20 cellular contexts compared by ENCODE assay signal in the genomic region with DNA sequence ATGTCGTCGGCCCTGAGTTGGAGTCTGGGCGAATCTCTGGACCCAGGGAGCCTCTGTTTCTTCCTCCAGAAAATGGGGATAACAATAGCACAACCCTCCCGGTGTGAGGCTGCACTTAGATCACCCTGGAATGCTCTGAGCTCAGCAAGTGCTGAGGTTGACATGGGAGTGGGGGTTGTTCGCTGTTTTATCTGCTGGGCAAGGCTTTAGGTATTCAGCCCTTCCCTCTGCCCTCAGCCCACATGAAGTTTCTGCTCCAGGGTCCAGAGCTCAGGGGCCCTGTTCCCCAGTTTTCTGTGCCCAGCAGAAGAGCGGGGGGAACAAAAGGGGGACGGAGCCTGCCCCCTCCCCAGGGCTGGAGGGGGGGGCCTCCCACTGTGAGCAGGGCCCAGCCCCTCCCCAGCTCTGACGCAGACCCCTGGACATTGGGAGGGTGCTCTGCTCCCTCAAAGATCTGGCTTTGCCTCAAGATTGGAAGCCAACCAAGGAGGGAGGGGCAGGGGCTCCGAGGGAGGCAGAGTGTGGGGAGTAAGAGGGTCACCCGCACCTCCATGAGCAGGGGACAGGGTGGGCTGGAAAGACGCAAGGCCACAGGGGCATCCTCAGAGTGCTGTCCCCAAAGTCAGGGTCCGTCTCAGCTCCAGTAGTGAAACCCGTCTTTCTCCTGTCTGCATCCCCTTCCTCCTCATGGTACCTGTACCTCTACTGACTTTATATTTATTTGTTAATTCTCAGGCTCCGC.
DNase-seq lines count a peak whose midpoint lies in the region; ATAC-seq, FAIRE-seq and TF ChIP-seq lines count a peak whose summit lies in the region.
"Had no signal": no experiment of that assay in that cellular context is flagged by ENCODE, and none has a peak within 500 bp of the region (broad histone marks: within the 10 kb centered on the region; RNA-seq: fewer than 3 reads in every experiment).

No MANE protein-coding gene starts in this region.

- no peak overlapping the region for H2AFZ ChIP-seq in HCT116 (ENCODE audit: low read depth, low read length, poor library complexity, severe bottlenecking)

- no peak for TF ChIP-seq RAD21 in A549 (conservative IDR thresholded peaks at IDR 0.05 in 1 of 2, IDR thresholded peaks at IDR 0.05 in 1 of 2)
- TF ChIP-seq RAD21 in HCT116 (IDR thresholded peaks at IDR 0.05; ENCODE audit: low read depth) = no peak

- WGBS in A549 (ENCODE audit: missing lambda C conversion rate) = 89% methylated on average over 13 of the region's 14 CpGs

- peak overlapping the region; percentile 58 for H3K27ac Mint-ChIP-seq in dendritic cell treated with granulocyte-macrophage colony-stimulating factor and Interleukin-4, amounts not matched to agents 40 ng/mL and 50 ng/mL, for 4 days
- peak overlapping the region; percentile 35 to 96 (median 83) for H3K27ac Mint-ChIP-seq in nephron
- H3K27ac Mint-ChIP-seq: activated CD8-positive, alpha-beta T cell treated with anti-CD3 and anti-CD28 coated beads for 36 hours; natural killer cell treated with Interleukin-12 subunit alpha and Interleukin-12 subunit beta and Interleukin-15 and Interleukin-18, amount 100 ng/mL, for 72 hours had no signal

- RAD21 ChIA-PET in HCT116 (lab: Charles Lee; ENCODE audit: low non-redundant PET in 1 of 2, low total read pairs in 2 of 2, uncharacterized antibody in 2 of 2, unreplicated experiment in 2 of 2) = no interaction called here

- H3K4me3 ChIP-seq in A549 (no peak overlapping the region), HCT116 (replicated peaks in 1 of 2; ENCODE audit: low read depth in 1 of 2, low read length in 2 of 2) (peak overlapping the region; percentile 47 to 62; a peak in 3 of 4 replicates)

- H4K20me1 ChIP-seq in HCT116 (ENCODE audit: insufficient read depth) = no peaks in the 10 kb centered on the region

- peaks cover 36% of the 10 kb centered on the region for H3K4me1 Mint-ChIP-seq in dendritic cell treated with granulocyte-macrophage colony-stimulating factor and Interleukin-4, amounts not matched to agents 40 ng/mL and 50 ng/mL, for 4 days (ENCODE audit: low read depth)
- peaks cover 55% of the 10 kb centered on the region for H3K4me1 Mint-ChIP-seq in nephron

- TF ChIP-seq POLR2A in A549 (IDR thresholded peaks at IDR 0.05; ENCODE audit: low read length) (no peak), HCT116 (IDR thresholded peaks at IDR 0.05; ENCODE audit: borderline replicate concordance, extremely low read depth, insufficient read depth, insufficient read length) (no peak)

- peaks cover 73% of the 10 kb centered on the region for H3K4me1 ChIP-seq in A549
- peaks cover 45 to 77% of the 10 kb centered on the region in 2 experiments for H3K4me1 ChIP-seq in HCT116 (ENCODE audit: control insufficient read depth in 1 of 2, insufficient read depth in 2 of 2, low read length in 2 of 2)

- TF ChIP-seq EP300 in A549 (IDR thresholded peaks at IDR 0.05) = no peak

- peak overlapping the region; percentile 66 for H3K9ac ChIP-seq in HCT116 (ENCODE audit: low read length)

- no peak overlapping the region for H3K4me3 Mint-ChIP-seq in dendritic cell treated with granulocyte-macrophage colony-stimulating factor and Interleukin-4, amounts not matched to agents 40 ng/mL and 50 ng/mL, for 4 days
- no peak overlapping the region for H3K4me3 Mint-ChIP-seq in nephron
- H3K4me3 Mint-ChIP-seq: activated CD8-positive, alpha-beta T cell treated with anti-CD3 and anti-CD28 coated beads for 36 hours; natural killer cell treated with Interleukin-12 subunit alpha and Interleukin-12 subunit beta and Interleukin-15 and Interleukin-18, amount 100 ng/mL, for 72 hours had no signal

- H3K27me3 ChIP-seq in HCT116 (ENCODE audit: insufficient read depth, low read length) = no peaks in the 10 kb centered on the region

- H3K27ac ChIP-seq in A549 (peak overlapping the region; percentile 67 to 84; a peak in 5 of 6 replicates), HCT116 (ENCODE audit: low read depth, low read length) (no peak overlapping the region; the same call in 1 of the 2 replicates)
- H3K27ac ChIP-seq: WERI-Rb-1 had no signal

- peak overlapping the region; percentile 31; the same call in 2 of the 3 replicates for H3K4me2 ChIP-seq in A549
- peak overlapping the region; percentile 80 for H3K4me2 ChIP-seq in HCT116 (ENCODE audit: low read length)

- CTCF ChIA-PET in A549 (lab: Yijun Ruan, JAX) = interaction anchor here (1.1 kb wide), 1 partner anchor 262 kb away, joined by 3 read pairs; no protein-coding TSS in a partner anchor
- CTCF ChIA-PET in HCT116 (lab: Charles Lee) = no interaction called here

- H3K36me3 Mint-ChIP-seq in dendritic cell treated with granulocyte-macrophage colony-stimulating factor and Interleukin-4, amounts not matched to agents 40 ng/mL and 50 ng/mL, for 4 days (ENCODE audit: low read depth) = no peaks in the 10 kb centered on the region
- peaks cover under 1% of the 10 kb centered on the region for H3K36me3 Mint-ChIP-seq in nephron (ENCODE audit: low read depth)

- ATAC-seq in A549 (no peak), HCT116 (no peak), HG02981 (IDR thresholded peaks at IDR 0.05; ENCODE audit: unreplicated experiment) (no peak), GM18519 (IDR thresholded peaks at IDR 0.05; ENCODE audit: low FRiP score, unreplicated experiment) (no peak)
- ATAC-seq: activated CD8-positive, alpha-beta T cell treated with anti-CD3 and anti-CD28 coated beads for 36 hours; natural killer cell treated with Interleukin-12 subunit alpha and Interleukin-12 subunit beta and Interleukin-15 and Interleukin-18, amount 100 ng/mL, for 72 hours had no signal

- H3K9me3 Mint-ChIP-seq in dendritic cell treated with granulocyte-macrophage colony-stimulating factor and Interleukin-4, amounts not matched to agents 40 ng/mL and 50 ng/mL, for 4 days = peaks cover 6% of the 10 kb centered on the region
- peaks cover 3% of the 10 kb centered on the region for H3K9me3 Mint-ChIP-seq in nephron

- H3K79me2 ChIP-seq in HCT116 (ENCODE audit: insufficient read depth, low read length) = peaks cover 8% of the 10 kb centered on the region; the same call in 1 of the 2 replicates

- DNase-seq in A549 (ENCODE audit: low read depth in 1 of 2, low spot score in 1 of 2) (peak in 1 of 2 experiments; percentile 37), HCT116 (ENCODE audit: low read depth, low spot score) (no peak), KG1 (lab: John Stamatoyannopoulos, UW) (no peak), ecto neural progenitor cell (ENCODE audit: low spot score) (no peak)
- DNase-seq: activated CD8-positive, alpha-beta T cell treated with anti-CD3 and anti-CD28 coated beads for 36 hours; activated T-cell treated with anti-CD3 and anti-CD28 coated beads, Interleukin-2, amount 50 U/mL, for 48 hours; cerebellar nuclear complex; mammary epithelial cell; NCI-H2081 treated with DMSO at 0.1 percent for 48 hours; NCI-H526; retina; WERI-Rb-1 had no signal

- peaks cover 22% of the 10 kb centered on the region for H3K27me3 Mint-ChIP-seq in dendritic cell treated with granulocyte-macrophage colony-stimulating factor and Interleukin-4, amounts not matched to agents 40 ng/mL and 50 ng/mL, for 4 days
- peaks cover 8% of the 10 kb centered on the region for H3K27me3 Mint-ChIP-seq in nephron (ENCODE audit: low read depth)
- H3K27me3 Mint-ChIP-seq: activated CD8-positive, alpha-beta T cell treated with anti-CD3 and anti-CD28 coated beads for 36 hours had no signal

- intact Hi-C loops in HCT116 (cut with micrococcal nuclease) = loop anchor here (5.0 kb wide), 2 partner anchors 63 to 207 kb away; no protein-coding TSS in a partner anchor
- intact Hi-C loops in dendritic cell treated with granulocyte-macrophage colony-stimulating factor and Interleukin-4, amounts not matched to agents 40 ng/mL and 50 ng/mL, for 4 days (cut with micrococcal nuclease) = no loop called here

- no peaks in the 10 kb centered on the region for H3K9me2 ChIP-seq in HCT116 (ENCODE audit: insufficient read depth)

- H3K9me3 ChIP-seq in A549 (no peaks in the 10 kb centered on the region), HCT116 (ENCODE audit: control insufficient read depth in 1 of 2, insufficient read depth in 1 of 2, low read depth in 1 of 2, low read length in 2 of 2) (no peaks in the 10 kb centered on the region; a peak in 1 of 4 replicates)

- H3K36me3 ChIP-seq in HCT116 (ENCODE audit: control insufficient read depth in 1 of 2, insufficient read depth in 2 of 2, low read length in 2 of 2) = no peaks in the 10 kb centered on the region
- H3K36me3 ChIP-seq: WERI-Rb-1 had no signal

- no TSS peak for BruUV-seq in HCT116 (replicated peaks; lab: Mats Ljungman, UMichigan)

- TF ChIP-seq CTCF in A549 (IDR thresholded peaks at IDR 0.05) (no peak), HCT116 (IDR thresholded peaks at IDR 0.05 in 2 of 3, conservative IDR thresholded peaks at IDR 0.05 in 1 of 3; ENCODE audit: borderline replicate concordance in 1 of 3, insufficient read depth in 1 of 3, low read depth in 2 of 3, low read length in 2 of 3) (no peak), nephron (IDR thresholded peaks at IDR 0.05; ENCODE audit: unreplicated experiment in 3 of 3) (no peak)

- FAIRE-seq in A549 (lab: Jason Lieb, UNC) = no peak
- FAIRE-seq: D721Med, endothelial cell of umbilical vein, frontal cortex had no signal

- POLR2A ChIA-PET in A549 (lab: Yijun Ruan, JAX) = no interaction called here
- POLR2A ChIA-PET in HCT116 (lab: Charles Lee) = interaction anchor here (0.9 kb wide), 1 partner anchor 92 kb away, joined by 4 read pairs; no protein-coding TSS in a partner anchor

TF ChIP-seq in A549, 52 proteins besides CTCF, POLR2A, EP300 and RAD21 (continues in another document):
- TF ChIP-seq, protein P1, sequence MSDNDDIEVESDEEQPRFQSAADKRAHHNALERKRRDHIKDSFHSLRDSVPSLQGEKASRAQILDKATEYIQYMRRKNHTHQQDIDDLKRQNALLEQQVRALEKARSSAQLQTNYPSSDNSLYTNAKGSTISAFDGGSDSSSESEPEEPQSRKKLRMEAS (IDR thresholded peaks at IDR 0.05) = no peak
- TF ChIP-seq RFX5 (IDR thresholded peaks at IDR 0.05) (no peak), SMC3 (IDR thresholded peaks at IDR 0.05) (no peak), NPAS2 (CRISPR knock-in tag; IDR thresholded peaks at IDR 0.05; ENCODE audit: borderline replicate concordance) (no peak)

TF ChIP-seq in HCT116, 20 proteins besides CTCF, POLR2A, EP300 and RAD21 (continues in another document):
- TF ChIP-seq POLR2AphosphoS5 (IDR thresholded peaks at IDR 0.05; ENCODE audit: low read depth, low read length) = 0 out of 2 replicates have a peak, but pooled peaks have one; percentile 15
